Comparison of ENCODE assay signal across 1 cellular context in genomic region chr9:87732344-87732743, GRCh38.
TF ChIP-seq lines count a peak whose summit lies in the region.

No MANE protein-coding gene starts in this region.

TF ChIP-seq in A549, 52 proteins besides CTCF, POLR2A, EP300 and RAD21 (continued from another document):
- TF ChIP-seq PBX3 (IDR thresholded peaks at IDR 0.05) (no peak), E2F6 (IDR thresholded peaks at IDR 0.05; ENCODE audit: borderline replicate concordance, low read depth) (no peak), JUNB (IDR thresholded peaks at IDR 0.05) (no peak), CBX8 (IDR thresholded peaks at IDR 0.05) (no peak), USF2 (IDR thresholded peaks at IDR 0.05) (no peak), EHF (CRISPR knock-in tag; IDR thresholded peaks at IDR 0.05) (no peak), HES2 (IDR thresholded peaks at IDR 0.05) (no peak), POLR2AphosphoS2 (conservative IDR thresholded peaks at IDR 0.05; ENCODE audit: low read length) (no peak), RFX5 (IDR thresholded peaks at IDR 0.05) (no peak), NFE2L2 (conservative IDR thresholded peaks at IDR 0.05; ENCODE audit: low read length) (no peak), FOSB (CRISPR knock-in tag; IDR thresholded peaks at IDR 0.05) (no peak), RNF2 (IDR thresholded peaks at IDR 0.05; ENCODE audit: borderline replicate concordance, low read depth) (no peak), NR3C1 (IDR thresholded peaks at IDR 0.05) (no peak), HOXA7 (CRISPR knock-in tag; IDR thresholded peaks at IDR 0.05) (peak; percentile 70), ELK1 (IDR thresholded peaks at IDR 0.05; ENCODE audit: low read depth, low read length) (no peak), REST (IDR thresholded peaks at IDR 0.05) (no peak), NPAS2 (CRISPR knock-in tag; IDR thresholded peaks at IDR 0.05; ENCODE audit: borderline replicate concordance) (no peak), SMC3 (IDR thresholded peaks at IDR 0.05) (no peak), HDAC2 (IDR thresholded peaks at IDR 0.05) (no peak), JUN (IDR thresholded peaks at IDR 0.05) (peak in 1 of 2 experiments; percentile 44; a peak in 1 of 5 replicates), CEBPB (IDR thresholded peaks at IDR 0.05) (no peak), TP53 (CRISPR knock-in tag; IDR thresholded peaks at IDR 0.05) (peak; percentile 17; the same call in 1 of the 2 replicates), ATOH8 (CRISPR knock-in tag; IDR thresholded peaks at IDR 0.05; ENCODE audit: low read depth) (no peak)
